Comparison of ENCODE assay signal across 26 cellular contexts in genomic region chr3:33993631-33994030, GRCh38.
"Had no signal": no experiment of that assay in that cellular context is flagged by ENCODE, and none has a peak within 500 bp of the region (broad histone marks: within the 10 kb centered on the region; RNA-seq: fewer than 3 reads in every experiment).

No MANE protein-coding gene starts in this region.

- H3K9me3 ChIP-seq: neutrophil, pancreas, psoas muscle had no signal

- FAIRE-seq: pancreas had no signal

- H3K36me3 ChIP-seq: breast epithelium, neutrophil, pancreas, tibial artery, WERI-Rb-1 had no signal

- H3K36me3 Mint-ChIP-seq: T-cell had no signal

- H3K4me1 Mint-ChIP-seq: activated CD4-positive, alpha-beta T cell treated with anti-CD3 and anti-CD28 coated beads, Interleukin-2, amount 10 ng/mL, durations not matched to agents 7 days and 5 days; immature natural killer cell; nephron; T-cell had no signal

- ATAC-seq: activated CD8-positive, alpha-beta T cell treated with anti-CD3 and anti-CD28 coated beads, Interleukin-2, amount 10 ng/mL, durations not matched to agents 7 days and 5 days; activated naive CD4-positive, alpha-beta T cell treated with anti-CD3 and anti-CD28 coated beads, Interleukin-2, amount 50 U/mL, for 72 hours; left ventricle myocardium superior; pancreas; psoas muscle; right cardiac atrium; T-cell had no signal

- H3K27ac Mint-ChIP-seq: activated CD4-positive, alpha-beta T cell treated with anti-CD3 and anti-CD28 coated beads, Interleukin-2, amount 10 ng/mL, durations not matched to agents 7 days and 5 days; activated CD8-positive, alpha-beta T cell treated with anti-CD3 and anti-CD28 coated beads, Interleukin-2, amount 10 ng/mL, durations not matched to agents 7 days and 5 days; activated naive CD4-positive, alpha-beta T cell treated with anti-CD3 and anti-CD28 coated beads, Interleukin-2, amount 50 U/mL, for 72 hours; immature natural killer cell; nephron; stimulated activated naive CD8-positive, alpha-beta T cell treated with anti-CD3 and anti-CD28 coated beads, Interleukin-15, Interleukin-2, amounts not matched to agents 100 ng/mL and 50 ng/mL, for 24 hours; T-cell; T-helper 2 cell treated with Interferon-gamma antibody and Interleukin-4, amounts not matched to agents 5 μg/mL and 100 μg/mL, for 36 hours had no signal

- H3K4me3 Mint-ChIP-seq: activated CD4-positive, alpha-beta T cell treated with anti-CD3 and anti-CD28 coated beads, Interleukin-2, amount 10 ng/mL, durations not matched to agents 7 days and 5 days; activated CD8-positive, alpha-beta T cell treated with anti-CD3 and anti-CD28 coated beads, Interleukin-2, amount 10 ng/mL, durations not matched to agents 7 days and 5 days; immature natural killer cell; nephron; stimulated activated naive CD8-positive, alpha-beta T cell treated with anti-CD3 and anti-CD28 coated beads, Interleukin-15, Interleukin-2, amounts not matched to agents 100 ng/mL and 50 ng/mL, for 24 hours; T-cell; T-helper 2 cell treated with Interferon-gamma antibody and Interleukin-4, amounts not matched to agents 5 μg/mL and 100 μg/mL, for 36 hours had no signal

- H3K27me3 ChIP-seq: breast epithelium, neutrophil, pancreas, tibial artery had no signal

- H3K4me3 ChIP-seq: breast epithelium, pancreas, psoas muscle, tibial artery had no signal

- DNase-seq: activated CD4-positive, alpha-beta T cell treated with anti-CD3 and anti-CD28 coated beads, Interleukin-2, amount 10 ng/mL, durations not matched to agents 7 days and 5 days; activated CD4-positive, CD25-positive, alpha-beta regulatory T cell treated with anti-CD3 and anti-CD28 coated beads, Interleukin-2, amount 50 U/mL, for 72 hours; activated CD8-positive, alpha-beta T cell treated with anti-CD3 and anti-CD28 coated beads, Interleukin-2, amount 10 ng/mL, durations not matched to agents 7 days and 5 days; activated gamma-delta T cell treated with Interleukin-2 at 50 U/mL for 16 hours; aorta; cerebellar nuclear complex; cortex of kidney; foreskin melanocyte; immature natural killer cell; left ventricle myocardium superior; mammary epithelial cell; midbrain; pancreas; psoas muscle; right cardiac atrium; stimulated activated CD4-positive, alpha-beta T cell treated with anti-CD3 and anti-CD28 coated beads, Interleukin-1b, Interleukin-23, amount 100 ng/mL, for 48 hours; T-cell; tibial artery; WERI-Rb-1 had no signal

- H3K4me1 ChIP-seq: breast epithelium, pancreas, psoas muscle, tibial artery had no signal

- H3K27ac ChIP-seq: breast epithelium, epithelial cell of prostate, neutrophil, pancreas, psoas muscle, tibial artery, WERI-Rb-1 had no signal
